Comparison of ENCODE assay signal across 23 cellular contexts in genomic region chr2:107412981-107413380, GRCh38.
DNase-seq lines count a peak whose midpoint lies in the region; ATAC-seq and TF ChIP-seq lines count a peak whose summit lies in the region.
"Had no signal": no experiment of that assay in that cellular context is flagged by ENCODE, and none has a peak within 500 bp of the region (broad histone marks: within the 10 kb centered on the region; RNA-seq: fewer than 3 reads in every experiment).

No MANE protein-coding gene starts in this region.

- H3K27ac ChIP-seq in ACC112 (ENCODE audit: low read depth, low read length) (peak overlapping the region; percentile 87), coronary artery (peak overlapping the region; percentile 54 to 79)
- H3K27ac ChIP-seq: A549 had no signal

- ATAC-seq in omental fat pad (ENCODE audit: low FRiP score), result peak; percentile 77
- no peak for ATAC-seq in GM21717 (IDR thresholded peaks at IDR 0.05; ENCODE audit: unreplicated experiment)
- no peak for ATAC-seq in HG02623 (IDR thresholded peaks at IDR 0.05; ENCODE audit: unreplicated experiment)
- ATAC-seq: A549; activated CD8-positive, alpha-beta memory T cell treated with anti-CD3 and anti-CD28 coated beads, Interleukin-2, amount 10 ng/mL, durations not matched to agents 7 days and 5 days; left lobe of liver had no signal

- no peaks in the 10 kb centered on the region for H3K79me2 ChIP-seq in ACC112 (ENCODE audit: control insufficient read depth, insufficient read depth, low read length, unreplicated experiment)

- H3K27me3 ChIP-seq in ACC112 (ENCODE audit: insufficient read depth, low read length), result no peaks in the 10 kb centered on the region
- H3K27me3 ChIP-seq: MG63 had no signal

- TF ChIP-seq CTCF in coronary artery (IDR thresholded peaks at IDR 0.05) (no peak), omental fat pad (IDR thresholded peaks at IDR 0.05) (no peak)

- no peak overlapping the region for H2AFZ ChIP-seq in ACC112 (ENCODE audit: low read length, unreplicated experiment)

- H3K4me1 ChIP-seq in ACC112 (ENCODE audit: control insufficient read depth, insufficient read depth, low read length, unreplicated experiment), result peaks cover 6% of the 10 kb centered on the region

- no peaks in the 10 kb centered on the region for H3K36me3 ChIP-seq in ACC112 (ENCODE audit: insufficient read depth, low read length)
- H3K36me3 ChIP-seq: MG63 had no signal

- H3K4me3 ChIP-seq in ACC112 (ENCODE audit: low read depth, low read length), result peak overlapping the region; percentile 21; the same call in 1 of the 2 replicates
- H3K4me3 ChIP-seq in coronary artery, result no peak overlapping the region
- H3K4me3 ChIP-seq: A549, MG63 had no signal

- DNase-seq in LHCN-M2 (ENCODE audit: low read depth) (peak; percentile 91), coronary artery (ENCODE audit: low spot score) (no peak), omental fat pad (ENCODE audit: low spot score) (no peak), nucleus accumbens (lab: John Stamatoyannopoulos, UW) (no peak), activated T-cell treated with anti-CD3 and anti-CD28 coated beads for 4 hours (no peak)
- DNase-seq: activated CD4-positive, alpha-beta T cell treated with anti-CD3 and anti-CD28 coated beads, Interleukin-2, amount 10 ng/mL, durations not matched to agents 24 days and 14 days; activated CD8-positive, alpha-beta memory T cell treated with anti-CD3 and anti-CD28 coated beads, Interleukin-2, amount 10 ng/mL, durations not matched to agents 7 days and 5 days; C1 segment of cervical spinal cord; Calu3; central memory CD4-positive, alpha-beta T cell; glutamatergic neuron; HFFc6; NCI-H1436 treated with DMSO at 0.1 percent for 48 hours; NCI-H524 treated with DMSO at 0.1 percent for 48 hours; Right ventricle myocardium superior; stimulated activated CD8-positive, alpha-beta memory T cell treated with anti-CD3 and anti-CD28 coated beads, Interleukin-4, amount 100 ng/mL, for 48 hours; substantia nigra had no signal
